Comparison of ENCODE assay signal across 23 cellular contexts in genomic region chr3:11014253-11014652, GRCh38. TPM values are rescaled to one million over a fixed set of nuclear protein-coding genes. Genes with fewer than 3 reads are reported as not detected.
DNase-seq lines count a peak whose midpoint lies in the region; ATAC-seq, FAIRE-seq and TF ChIP-seq lines count a peak whose summit lies in the region.
"Had no signal": no experiment of that assay in that cellular context is flagged by ENCODE, and none has a peak within 500 bp of the region (broad histone marks: within the 10 kb centered on the region; RNA-seq: fewer than 3 reads in every experiment).

No MANE protein-coding gene starts in this region.

- H3K27me3 ChIP-seq in K562 (ENCODE audit: control insufficient read depth in 2 of 2, insufficient read depth in 2 of 2, low read length in 2 of 2) (peaks cover 47 to 73% of the 10 kb centered on the region in 2 experiments), neuronal stem cell (ENCODE audit: control insufficient read depth in 3 of 3, insufficient read depth in 3 of 3, low read depth in 1 of 3, low read length in 3 of 3) (peaks cover 0 to 3% (median 0%) of the 10 kb centered on the region in 3 experiments), testis (no peaks in the 10 kb centered on the region)
- H3K27me3 ChIP-seq: BE2C had no signal

- H3K9me3 Mint-ChIP-seq in osteocyte (ENCODE audit: unreplicated experiment), result no peaks in the 10 kb centered on the region
- H3K9me3 Mint-ChIP-seq: CD8-positive, alpha-beta T cell; GM23338 had no signal

- H3K9me1 ChIP-seq in K562 (ENCODE audit: control insufficient read depth, insufficient read depth, low read length), result no peaks in the 10 kb centered on the region

- 0 out of 5 replicates have a peak, but pooled peaks cover 0 to 3% of the 10 kb centered on the region in 2 experiments for H3K4me1 ChIP-seq in K562 (replicated peaks in 1 of 2; ENCODE audit: control insufficient read depth in 2 of 2, insufficient read depth in 2 of 2, low read length in 2 of 2)
- no peaks in the 10 kb centered on the region for H3K4me1 ChIP-seq in neuronal stem cell (ENCODE audit: control insufficient read depth in 2 of 2, insufficient read depth in 1 of 2, low read depth in 1 of 2, low read length in 2 of 2)
- H3K4me1 ChIP-seq in testis, result no peaks in the 10 kb centered on the region
- H3K4me1 ChIP-seq: BE2C, HAP-1 had no signal

- no peak overlapping the region for H4K91ac ChIP-seq in neuronal stem cell (ENCODE audit: low read depth, low read length, poor library complexity)

- H3K27ac Mint-ChIP-seq in osteocyte (ENCODE audit: unreplicated experiment), result no peak overlapping the region
- H3K27ac Mint-ChIP-seq: CD8-positive, alpha-beta T cell; GM23338 had no signal

- no peak for TF ChIP-seq RAD21 in K562 (CRISPR knock-in tag; conservative IDR thresholded peaks at IDR 0.05 in 1 of 2, IDR thresholded peaks at IDR 0.05 in 1 of 2)

- intact Hi-C loops in K562 (cut with micrococcal nuclease), result no loop called here
- intact Hi-C loops in testis (cut with DNase I; ENCODE audit: low total_unique reads), result no loop called here

- no peaks in the 10 kb centered on the region for H3K79me1 ChIP-seq in neuronal stem cell (ENCODE audit: low read depth, low read length)

- H3K4ac ChIP-seq in neuronal stem cell (ENCODE audit: low read length), result no peak overlapping the region

- H2AFZ ChIP-seq in K562 (ENCODE audit: low read depth, low read length) (no peak overlapping the region), neuronal stem cell (ENCODE audit: low read length) (no peak overlapping the region)
- H2AFZ ChIP-seq: GM23338 had no signal

- H3K36me3 ChIP-seq in K562 (ENCODE audit: control insufficient read depth, insufficient read depth, low read length) (no peaks in the 10 kb centered on the region), neuronal stem cell (replicated peaks in 1 of 2; ENCODE audit: control insufficient read depth in 2 of 2, insufficient read depth in 2 of 2, low read length in 2 of 2) (no peaks in the 10 kb centered on the region), testis (ENCODE audit: low read depth, missing control alignments) (no peaks in the 10 kb centered on the region)
- H3K36me3 ChIP-seq: BE2C, HAP-1 had no signal

- H3K27me3 Mint-ChIP-seq in osteocyte (ENCODE audit: unreplicated experiment), result peaks cover 42% of the 10 kb centered on the region

- no peak overlapping the region for H3K14ac ChIP-seq in neuronal stem cell (ENCODE audit: low read length)

- H3K27ac ChIP-seq in K562 (ENCODE audit: extremely low read depth, low read depth, low read length) (no peak overlapping the region), neuronal stem cell (replicated peaks; ENCODE audit: low read length) (no peak overlapping the region), testis (no peak overlapping the region)
- H3K27ac ChIP-seq: C4-2B had no signal

- no peak overlapping the region for H2AK5ac ChIP-seq in neuronal stem cell (ENCODE audit: low read depth, low read length)

- TF ChIP-seq CTCF in K562 (IDR thresholded peaks at IDR 0.05 in 2 of 3, conservative IDR thresholded peaks at IDR 0.05 in 1 of 3; ENCODE audit: insufficient read depth in 2 of 3, low read depth in 1 of 3, low read length in 3 of 3) (no peak), testis (IDR thresholded peaks at IDR 0.05) (no peak), osteocyte (IDR thresholded peaks at IDR 0.05) (no peak)

- H2BK120ac ChIP-seq in neuronal stem cell (ENCODE audit: low read depth, low read length), result no peak overlapping the region

- no peak overlapping the region for H4K8ac ChIP-seq in neuronal stem cell (ENCODE audit: low read depth, low read length)

- no peak for TF ChIP-seq EP300 in K562 (IDR thresholded peaks at IDR 0.05; ENCODE audit: low read length)

- no peak overlapping the region for H2BK12ac ChIP-seq in neuronal stem cell (ENCODE audit: low read length)

- DNase-seq in M059J (ENCODE audit: low read depth) (peak; percentile 3), K562 (ENCODE audit: extremely low read depth in 1 of 4, low spot score in 3 of 4) (peak in 3 of 4 experiments; percentile 62 to 65 (median 64)), neuronal stem cell (ENCODE audit: low spot score) (no peak), testis (peak; percentile 32), osteocyte (ENCODE audit: extremely low spot score, unreplicated experiment) (no peak), T-helper 9 cell (no peak)
- DNase-seq: BE2C; CD8-positive, alpha-beta T cell; COR-L47; DMS153; DMS79 treated with DMSO at 0.1 percent for 48 hours; EL had no signal

- H3K9me3 ChIP-seq in K562 (replicated peaks; ENCODE audit: control insufficient read depth, insufficient read depth, low read depth, low read length), result no peaks in the 10 kb centered on the region
- H3K9me3 ChIP-seq in neuronal stem cell (replicated peaks in 1 of 2; ENCODE audit: control insufficient read depth in 2 of 2, insufficient read depth in 1 of 2, low read depth in 1 of 2, low read length in 2 of 2), result no peaks in the 10 kb centered on the region
- H3K9me3 ChIP-seq in testis, result no peaks in the 10 kb centered on the region
- H3K9me3 ChIP-seq: BE2C, HAP-1 had no signal

- FAIRE-seq in K562 (lab: Jason Lieb, UNC), result no peak
- FAIRE-seq: A204.1, D721Med, G401.6, GM12891, HepG2 had no signal

- H2BK5ac ChIP-seq in neuronal stem cell (ENCODE audit: low read length), result peak overlapping the region; percentile 0

- in situ Hi-C loops in K562 (cut with MboI), result no loop called here

- POLR2A ChIA-PET in K562 (lab: Yijun Ruan, JAX), result no interaction called here

- WGBS in K562 (ENCODE audit: insufficient coverage, low coverage, missing lambda C conversion rate), result 10% methylated on average over 4 of the region's 4 CpGs
- no CpG with 5 or more reads among the region's 4 CpGs for WGBS in neuronal stem cell (ENCODE audit: extremely low coverage in 2 of 2, insufficient read length in 2 of 2, insufficient replicate concordance in 1 of 2), 2 donors
- 57 to 64% methylated on average over 3 to 4 of the region's 4 CpGs for WGBS in testis, 2 donors

- no peaks in the 10 kb centered on the region for H3K79me2 ChIP-seq in K562 (ENCODE audit: control insufficient read depth, insufficient read depth, low read length)

- TF ChIP-seq POLR2A in K562 (conservative IDR thresholded peaks at IDR 0.05), result no peak
- no peak for TF ChIP-seq POLR2A in testis (IDR thresholded peaks at IDR 0.05)

- H3K4me3 ChIP-seq in K562 (no peak overlapping the region), neuronal stem cell (ENCODE audit: low read length in 2 of 2) (no peak overlapping the region), testis (peak overlapping the region in 1 of 2 donors; percentile 17)
- H3K4me3 ChIP-seq: GM23338, HAP-1 had no signal

- no peak overlapping the region for H3K4me3 Mint-ChIP-seq in osteocyte (ENCODE audit: unreplicated experiment)
- H3K4me3 Mint-ChIP-seq: CD8-positive, alpha-beta T cell; GM23338 had no signal

- no peak overlapping the region for H2BK15ac ChIP-seq in neuronal stem cell (ENCODE audit: low read length)

- H3K4me1 Mint-ChIP-seq in osteocyte (ENCODE audit: unreplicated experiment), result peaks cover 7% of the 10 kb centered on the region

- H3K18ac ChIP-seq in neuronal stem cell (ENCODE audit: low read length), result no peak overlapping the region

- ATAC-seq in K562 (no peak), GM21737 (IDR thresholded peaks at IDR 0.05; ENCODE audit: unreplicated experiment) (no peak)
- ATAC-seq: CD8-positive, alpha-beta T cell; GM23338; HepG2 had no signal

- BruUV-seq in K562 (replicated peaks; lab: Mats Ljungman, UMichigan), result no TSS peak

- no peak overlapping the region for H3K23ac ChIP-seq in neuronal stem cell (ENCODE audit: low read depth, low read length, poor library complexity)

- peaks cover 5% of the 10 kb centered on the region for H3K36me3 Mint-ChIP-seq in osteocyte (ENCODE audit: unreplicated experiment)
- H3K36me3 Mint-ChIP-seq: CD8-positive, alpha-beta T cell had no signal

- H3K9ac ChIP-seq in K562 (ENCODE audit: insufficient read depth in 1 of 2, low read depth in 2 of 2, low read length in 2 of 2), result no peak overlapping the region
- H3K9ac ChIP-seq in neuronal stem cell (ENCODE audit: low read depth, low read length, poor library complexity), result no peak overlapping the region

- H3K4me2 ChIP-seq in K562 (ENCODE audit: insufficient read depth, low read length), result no peak overlapping the region
- no peak overlapping the region for H3K4me2 ChIP-seq in neuronal stem cell (ENCODE audit: insufficient read depth, low read length, poor library complexity, severe bottlenecking)
- H3K4me2 ChIP-seq: GM23338 had no signal

- H4K20me1 ChIP-seq in K562 (replicated peaks; ENCODE audit: control insufficient read depth, insufficient read depth, low read length), result peaks cover 6% of the 10 kb centered on the region

- CTCF ChIA-PET in K562 (lab: Yijun Ruan, JAX; ENCODE audit: low intra/inter-chr PET ratio), result no interaction called here

RNA-seq across cellular contexts. Expression of gene SLC6A1, which starts 21.7 kb away (rescaled TPM):
- total RNA-seq in M059J (2014; rRNA removed; shearing (Covaris generic)), result not detected in 2 replicates
- not detected in 2 replicates for total RNA-seq in K562 (2011; cell fraction: chromatin; rRNA removed; ENCODE audit: low replicate concordance)
- not detected in 2 replicates for total RNA-seq in K562 (2011; cell fraction: nucleolus; rRNA removed)
- total RNA-seq in K562 (2011; cell fraction: nucleoplasm; rRNA removed), result not detected in 2 replicates
- total RNA-seq in K562 (2014; rRNA removed), result not detected in 2 replicates
- total RNA-seq in K562 (2014; rRNA removed; fragmentation: Illumina TruSeq; extraction: Trizol), result not detected in 2 replicates
- not detected in 2 replicates for total RNA-seq in K562 (2015; rRNA removed; fragmentation: Illumina TruSeq; extraction: Trizol)
- total RNA-seq in K562 (2021), result not detected in 2 replicates
- polyA plus RNA-seq in K562 (2011; rRNA removed), result not detected in 2 replicates
- polyA plus RNA-seq in K562 (2011; cell fraction: cytosol; rRNA removed), result not detected in 2 replicates
- polyA plus RNA-seq in K562 (2011; cell fraction: nucleus; rRNA removed), result not detected in 2 replicates
- 0.01 TPM in 1 of 2 replicates, not detected in the other for polyA plus RNA-seq in K562 (2012)
- not detected in 2 replicates for polyA plus RNA-seq in K562 (2014; fragmentation: Illumina TruSeq; extraction: Trizol)
- polyA plus RNA-seq in K562 (2014; fragmentation: Nextera tagmentation; extraction: Ambion mirVana), result not detected
- not detected in 2 replicates for polyA plus RNA-seq in K562 (2014; rRNA removed)
- not detected in 2 replicates for polyA minus RNA-seq in K562 (2011; rRNA and poly(A)+ RNA removed)
- not detected in 2 replicates for polyA minus RNA-seq in K562 (2011; cell fraction: cytosol; rRNA and poly(A)+ RNA removed)
- polyA minus RNA-seq in K562 (2011; cell fraction: nucleus; rRNA and poly(A)+ RNA removed), result not detected in 2 replicates
- polyA plus RNA-seq in neuronal stem cell (2013, experiment 1 of 2), result 0.75 TPM
- 0.78 TPM for polyA plus RNA-seq in neuronal stem cell (2013, experiment 2 of 2)
- total RNA-seq in testis, result 10 to 100 TPM; 13.9 to 14.7 TPM
- polyA plus RNA-seq in testis (ENCODE audit: insufficient read depth, low read depth, low replicate concordance), result 14.4 TPM
- total RNA-seq in osteocyte, result 38.4 and 39.1 TPM in 2 replicates
- total RNA-seq: CD8-positive, alpha-beta T cell; HepG2; HT1080 had no signal
- polyA plus RNA-seq: AG04450, HepG2 had no signal

Comparison
In these comparisons a context has a peak if more than half of its experiments do, and no peak if none do; other contexts are left out.
1. DNase-seq: peak in M059J (single experiment), K562 (3 of 4) and testis (single experiment); none in neuronal stem cell (single experiment), osteocyte (single experiment) and T-helper 9 cell (single experiment).
2. RNA of gene SLC6A1, which starts 21.7 kb away (total RNA-seq): 38.4 to 39.1 TPM in osteocyte and 13.9 to 14.7 TPM in testis; not detected in M059J and not detected in K562; every median in the first group is over 10 times any median in the second.